Comparison of ENCODE assay signal across 11 cellular contexts in genomic region chr4:159003420-159004253, GRCh38.
DNase-seq lines count a peak whose midpoint lies in the region; TF ChIP-seq lines count a peak whose summit lies in the region.
"Had no signal": no experiment of that assay in that cellular context is flagged by ENCODE, and none has a peak within 500 bp of the region (broad histone marks: within the 10 kb centered on the region; RNA-seq: fewer than 3 reads in every experiment).

No MANE protein-coding gene starts in this region.

- H3K9me3 ChIP-seq in neuron (ENCODE audit: low read length) = no peaks in the 10 kb centered on the region

- no peak overlapping the region for H3K4me3 ChIP-seq in choroid plexus epithelial cell (ENCODE audit: low read depth, low read length)
- no peak overlapping the region for H3K4me3 ChIP-seq in neuron (ENCODE audit: low read length)

- peaks cover 10% of the 10 kb centered on the region for H3K4me1 ChIP-seq in neuron (ENCODE audit: insufficient read depth, low read length)

- H3K36me3 ChIP-seq in neuron (ENCODE audit: insufficient read depth, low read length) = no peaks in the 10 kb centered on the region

- H3K27me3 ChIP-seq in neuron (ENCODE audit: insufficient read depth, low read length) = no peaks in the 10 kb centered on the region

- peak overlapping the region; percentile 74 for H2AFZ ChIP-seq in neuron (ENCODE audit: low read depth, low read length)

- no peak for TF ChIP-seq CTCF in choroid plexus epithelial cell (conservative IDR thresholded peaks at IDR 0.05; ENCODE audit: low read depth, low read length)

- DNase-seq in NCI-H2081 (lab: John Stamatoyannopoulos, UW) = peak; percentile 8 to 65
- DNase-seq in NCI-H2081 treated with DMSO at 0.1 percent for 48 hours (lab: John Stamatoyannopoulos, UW) = no peak
- DNase-seq in NCI-H2196 (lab: John Stamatoyannopoulos, UW; ENCODE audit: unreplicated experiment) = peak; percentile 2
- peak; percentile 45 for DNase-seq in choroid plexus epithelial cell (ENCODE audit: low read depth)
- no peak for DNase-seq in activated T-cell treated with anti-CD3 and anti-CD28 coated beads, Interleukin-2, amount 50 U/mL, for 1 hour
- DNase-seq in DMS79 (lab: John Stamatoyannopoulos, UW) = no peak
- no peak for DNase-seq in activated naive CD4-positive, alpha-beta T cell treated with Interleukin-2 at 50 U/mL for 16 hours
- DNase-seq: activated CD4-positive, alpha-beta T cell treated with anti-CD3 and anti-CD28 coated beads for 36 hours; activated naive CD4-positive, alpha-beta T cell treated with anti-CD3 and anti-CD28 coated beads for 36 hours; GOT3 had no signal

Comparison
In these comparisons a context has a peak if more than half of its experiments do, and no peak if none do; other contexts are left out.
1. DNase-seq: peak in NCI-H2081 (2 of 2), NCI-H2196 (single experiment) and choroid plexus epithelial cell (single experiment); none in NCI-H2081 treated with DMSO at 0.1 percent for 48 hours (single experiment), activated T-cell treated with anti-CD3 and anti-CD28 coated beads, Interleukin-2, amount 50 U/mL, for 1 hour (single experiment), DMS79 (single experiment) and activated naive CD4-positive, alpha-beta T cell treated with Interleukin-2 at 50 U/mL for 16 hours (single experiment).